ENCODE assay signal across 1 cellular context in the genomic region with DNA sequence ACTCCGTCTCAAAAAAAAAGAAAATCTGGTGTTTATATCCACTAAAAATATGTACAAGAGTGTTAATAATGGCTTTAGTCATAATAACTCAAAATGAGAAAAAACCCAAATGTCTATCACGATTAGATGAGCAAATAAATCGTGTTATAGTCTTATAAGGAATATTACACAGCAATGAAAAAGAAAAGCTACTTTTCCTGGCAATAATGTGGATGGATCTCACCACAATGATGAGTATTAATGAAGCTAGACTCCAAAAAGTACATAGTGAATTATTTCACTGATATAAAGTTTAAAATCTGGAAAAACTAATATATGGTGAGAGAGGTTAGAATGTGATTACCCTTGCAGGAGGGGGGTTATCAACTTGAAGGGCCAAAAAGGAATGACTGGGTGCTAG.
A peak's percentile ranks its signal among the peaks of the same experiment; 100 is the strongest.
TF ChIP-seq lines count a peak whose summit lies in the region.

No MANE protein-coding gene starts in this region.

TF ChIP-seq in K562, 482 proteins besides CTCF, POLR2A, EP300 and RAD21:
- peak; percentile 45 for TF ChIP-seq RBM25 (IDR thresholded peaks at IDR 0.05; ENCODE audit: low read depth, low read length, severe bottlenecking)
- peak; percentile 93 for TF ChIP-seq ZNF146 (CRISPR knock-in tag; IDR thresholded peaks at IDR 0.05; ENCODE audit: unreplicated experiment)
- no peak for TF ChIP-seq NEUROD1 (IDR thresholded peaks at IDR 0.05; ENCODE audit: borderline replicate concordance, low read depth, low read length, partially characterized antibody)
- TF ChIP-seq ELF1 (tag; IDR thresholded peaks at IDR 0.05) = no peak
- TF ChIP-seq THRAP3 (IDR thresholded peaks at IDR 0.05; ENCODE audit: borderline replicate concordance) = no peak
- no peak for TF ChIP-seq ESRRB (CRISPR knock-in tag; IDR thresholded peaks at IDR 0.05; ENCODE audit: borderline replicate concordance)
- TF ChIP-seq PHTF2 (CRISPR knock-in tag; IDR thresholded peaks at IDR 0.05) = no peak
- no peak for TF ChIP-seq SRSF3 (IDR thresholded peaks at IDR 0.05; ENCODE audit: insufficient read depth, low read length)
- no peak for TF ChIP-seq HMGN3 (IDR thresholded peaks at IDR 0.05; ENCODE audit: borderline replicate concordance, extremely low read depth, insufficient read length, low read depth, low read length)
- no peak for TF ChIP-seq BCL6 (CRISPR knock-in tag; IDR thresholded peaks at IDR 0.05)
